In the genomic region with DNA sequence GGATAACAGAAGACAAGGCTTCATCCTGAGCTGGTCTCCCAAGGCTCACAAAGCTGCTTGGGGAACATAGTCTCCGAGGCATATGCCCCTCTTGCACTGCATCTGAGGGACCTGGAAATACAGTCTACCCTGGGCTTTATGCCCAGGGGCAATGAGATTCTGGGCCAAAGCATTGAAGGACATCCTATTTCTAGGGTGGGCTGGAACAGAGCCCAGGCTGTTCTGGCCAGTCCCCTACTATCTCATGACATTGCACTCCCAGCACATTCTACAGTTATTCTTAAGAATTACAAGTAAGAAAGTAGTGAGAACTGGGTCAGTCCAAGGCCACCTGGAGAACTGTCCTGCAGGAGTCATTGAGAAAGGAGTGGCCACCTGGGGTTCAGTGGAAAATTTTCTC, we compare ENCODE assay signal across 18 cellular contexts.
"Had no signal": no experiment of that assay in that cellular context is flagged by ENCODE, and none has a peak within 500 bp of the region (broad histone marks: within the 10 kb centered on the region; RNA-seq: fewer than 3 reads in every experiment).

No MANE protein-coding gene starts in this region.

- DNase-seq: activated CD4-positive, alpha-beta T cell treated with anti-CD3 and anti-CD28 coated beads, Interleukin-2, amount 50 U/mL, for 48 hours; activated CD8-positive, alpha-beta memory T cell treated with anti-CD3 and anti-CD28 coated beads, Interleukin-2, amount 50 U/mL, for 48 hours; activated naive CD4-positive, alpha-beta T cell treated with anti-CD3 and anti-CD28 coated beads, Interleukin-2, amount 50 U/mL, for 16 hours; activated naive CD8-positive, alpha-beta T cell treated with anti-CD3 and anti-CD28 coated beads, Interleukin-2, amount 50 U/mL, for 24 hours; activated T-cell treated with anti-CD3 and anti-CD28 coated beads, Interleukin-2, amount 50 U/mL, for 48 hours; effector CD4-positive, alpha-beta T cell; erythroblast; foreskin melanocyte; glutamatergic neuron; mesenchymal stem cell; naive B cell; occipital lobe; spleen; stimulated activated CD4-positive, alpha-beta T cell treated with anti-CD3 and anti-CD28 coated beads, Interleukin-4, amount 100 ng/mL, for 24 hours; stimulated activated naive CD4-positive, alpha-beta T cell treated with Interleukin-2 at 50 U/mL for 16 hours; T-helper 9 cell; upper lobe of right lung had no signal

- H3K27me3 ChIP-seq: upper lobe of right lung had no signal

- H3K4me1 ChIP-seq: spleen, upper lobe of right lung had no signal

- H3K27ac ChIP-seq: spleen, upper lobe of right lung had no signal

- H3K36me3 ChIP-seq: spleen, upper lobe of right lung had no signal

- H3K4me3 ChIP-seq: spleen, upper lobe of right lung had no signal

- H3K9me3 ChIP-seq: spleen, upper lobe of right lung had no signal

- ATAC-seq: activated naive CD8-positive, alpha-beta T cell treated with anti-CD3 and anti-CD28 coated beads, Interleukin-2, amount 50 U/mL, for 24 hours; upper lobe of right lung; WTC11 had no signal
